Comparison of ENCODE assay signal across 2 cellular contexts in the genomic region with DNA sequence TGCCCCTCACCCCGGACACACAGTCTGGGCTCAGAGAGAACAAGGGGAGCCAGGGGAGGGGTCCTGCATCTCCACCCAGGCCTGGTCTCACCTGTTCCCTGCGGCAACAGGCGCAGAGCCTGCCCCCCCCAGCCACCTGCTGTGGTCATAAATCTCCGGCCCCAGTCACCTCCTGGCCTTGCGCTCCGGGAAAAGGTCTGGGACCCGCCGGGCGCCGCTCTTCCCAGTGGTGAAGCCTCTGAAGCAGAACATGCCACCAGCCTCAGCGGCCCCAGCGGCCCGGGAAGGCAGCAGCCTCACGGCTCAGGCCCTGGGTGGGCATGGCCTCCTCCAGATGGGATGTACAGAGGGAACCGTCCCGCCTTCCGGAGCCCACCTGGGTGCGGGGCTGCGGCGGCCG.
TF ChIP-seq lines count a peak whose summit lies in the region.

No MANE protein-coding gene starts in this region.

TF ChIP-seq in H1, 55 proteins besides CTCF, POLR2A, EP300 and RAD21 (continues in another document):
- TF ChIP-seq CBX8 (IDR thresholded peaks at IDR 0.05; ENCODE audit: borderline replicate concordance, low read depth, low read length): no peak
- TF ChIP-seq, protein P1, sequence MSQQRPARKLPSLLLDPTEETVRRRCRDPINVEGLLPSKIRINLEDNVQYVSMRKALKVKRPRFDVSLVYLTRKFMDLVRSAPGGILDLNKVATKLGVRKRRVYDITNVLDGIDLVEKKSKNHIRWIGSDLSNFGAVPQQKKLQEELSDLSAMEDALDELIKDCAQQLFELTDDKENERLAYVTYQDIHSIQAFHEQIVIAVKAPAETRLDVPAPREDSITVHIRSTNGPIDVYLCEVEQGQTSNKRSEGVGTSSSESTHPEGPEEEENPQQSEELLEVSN (IDR thresholded peaks at IDR 0.05): no peak
- TF ChIP-seq CEBPB (IDR thresholded peaks at IDR 0.05; ENCODE audit: low read depth, low read length): no peak
- no peak for TF ChIP-seq SP1 (IDR thresholded peaks at IDR 0.05; ENCODE audit: low read depth, low read length)
- no peak for TF ChIP-seq ATF2 (IDR thresholded peaks at IDR 0.05; ENCODE audit: low read length)
- TF ChIP-seq, protein P2, sequence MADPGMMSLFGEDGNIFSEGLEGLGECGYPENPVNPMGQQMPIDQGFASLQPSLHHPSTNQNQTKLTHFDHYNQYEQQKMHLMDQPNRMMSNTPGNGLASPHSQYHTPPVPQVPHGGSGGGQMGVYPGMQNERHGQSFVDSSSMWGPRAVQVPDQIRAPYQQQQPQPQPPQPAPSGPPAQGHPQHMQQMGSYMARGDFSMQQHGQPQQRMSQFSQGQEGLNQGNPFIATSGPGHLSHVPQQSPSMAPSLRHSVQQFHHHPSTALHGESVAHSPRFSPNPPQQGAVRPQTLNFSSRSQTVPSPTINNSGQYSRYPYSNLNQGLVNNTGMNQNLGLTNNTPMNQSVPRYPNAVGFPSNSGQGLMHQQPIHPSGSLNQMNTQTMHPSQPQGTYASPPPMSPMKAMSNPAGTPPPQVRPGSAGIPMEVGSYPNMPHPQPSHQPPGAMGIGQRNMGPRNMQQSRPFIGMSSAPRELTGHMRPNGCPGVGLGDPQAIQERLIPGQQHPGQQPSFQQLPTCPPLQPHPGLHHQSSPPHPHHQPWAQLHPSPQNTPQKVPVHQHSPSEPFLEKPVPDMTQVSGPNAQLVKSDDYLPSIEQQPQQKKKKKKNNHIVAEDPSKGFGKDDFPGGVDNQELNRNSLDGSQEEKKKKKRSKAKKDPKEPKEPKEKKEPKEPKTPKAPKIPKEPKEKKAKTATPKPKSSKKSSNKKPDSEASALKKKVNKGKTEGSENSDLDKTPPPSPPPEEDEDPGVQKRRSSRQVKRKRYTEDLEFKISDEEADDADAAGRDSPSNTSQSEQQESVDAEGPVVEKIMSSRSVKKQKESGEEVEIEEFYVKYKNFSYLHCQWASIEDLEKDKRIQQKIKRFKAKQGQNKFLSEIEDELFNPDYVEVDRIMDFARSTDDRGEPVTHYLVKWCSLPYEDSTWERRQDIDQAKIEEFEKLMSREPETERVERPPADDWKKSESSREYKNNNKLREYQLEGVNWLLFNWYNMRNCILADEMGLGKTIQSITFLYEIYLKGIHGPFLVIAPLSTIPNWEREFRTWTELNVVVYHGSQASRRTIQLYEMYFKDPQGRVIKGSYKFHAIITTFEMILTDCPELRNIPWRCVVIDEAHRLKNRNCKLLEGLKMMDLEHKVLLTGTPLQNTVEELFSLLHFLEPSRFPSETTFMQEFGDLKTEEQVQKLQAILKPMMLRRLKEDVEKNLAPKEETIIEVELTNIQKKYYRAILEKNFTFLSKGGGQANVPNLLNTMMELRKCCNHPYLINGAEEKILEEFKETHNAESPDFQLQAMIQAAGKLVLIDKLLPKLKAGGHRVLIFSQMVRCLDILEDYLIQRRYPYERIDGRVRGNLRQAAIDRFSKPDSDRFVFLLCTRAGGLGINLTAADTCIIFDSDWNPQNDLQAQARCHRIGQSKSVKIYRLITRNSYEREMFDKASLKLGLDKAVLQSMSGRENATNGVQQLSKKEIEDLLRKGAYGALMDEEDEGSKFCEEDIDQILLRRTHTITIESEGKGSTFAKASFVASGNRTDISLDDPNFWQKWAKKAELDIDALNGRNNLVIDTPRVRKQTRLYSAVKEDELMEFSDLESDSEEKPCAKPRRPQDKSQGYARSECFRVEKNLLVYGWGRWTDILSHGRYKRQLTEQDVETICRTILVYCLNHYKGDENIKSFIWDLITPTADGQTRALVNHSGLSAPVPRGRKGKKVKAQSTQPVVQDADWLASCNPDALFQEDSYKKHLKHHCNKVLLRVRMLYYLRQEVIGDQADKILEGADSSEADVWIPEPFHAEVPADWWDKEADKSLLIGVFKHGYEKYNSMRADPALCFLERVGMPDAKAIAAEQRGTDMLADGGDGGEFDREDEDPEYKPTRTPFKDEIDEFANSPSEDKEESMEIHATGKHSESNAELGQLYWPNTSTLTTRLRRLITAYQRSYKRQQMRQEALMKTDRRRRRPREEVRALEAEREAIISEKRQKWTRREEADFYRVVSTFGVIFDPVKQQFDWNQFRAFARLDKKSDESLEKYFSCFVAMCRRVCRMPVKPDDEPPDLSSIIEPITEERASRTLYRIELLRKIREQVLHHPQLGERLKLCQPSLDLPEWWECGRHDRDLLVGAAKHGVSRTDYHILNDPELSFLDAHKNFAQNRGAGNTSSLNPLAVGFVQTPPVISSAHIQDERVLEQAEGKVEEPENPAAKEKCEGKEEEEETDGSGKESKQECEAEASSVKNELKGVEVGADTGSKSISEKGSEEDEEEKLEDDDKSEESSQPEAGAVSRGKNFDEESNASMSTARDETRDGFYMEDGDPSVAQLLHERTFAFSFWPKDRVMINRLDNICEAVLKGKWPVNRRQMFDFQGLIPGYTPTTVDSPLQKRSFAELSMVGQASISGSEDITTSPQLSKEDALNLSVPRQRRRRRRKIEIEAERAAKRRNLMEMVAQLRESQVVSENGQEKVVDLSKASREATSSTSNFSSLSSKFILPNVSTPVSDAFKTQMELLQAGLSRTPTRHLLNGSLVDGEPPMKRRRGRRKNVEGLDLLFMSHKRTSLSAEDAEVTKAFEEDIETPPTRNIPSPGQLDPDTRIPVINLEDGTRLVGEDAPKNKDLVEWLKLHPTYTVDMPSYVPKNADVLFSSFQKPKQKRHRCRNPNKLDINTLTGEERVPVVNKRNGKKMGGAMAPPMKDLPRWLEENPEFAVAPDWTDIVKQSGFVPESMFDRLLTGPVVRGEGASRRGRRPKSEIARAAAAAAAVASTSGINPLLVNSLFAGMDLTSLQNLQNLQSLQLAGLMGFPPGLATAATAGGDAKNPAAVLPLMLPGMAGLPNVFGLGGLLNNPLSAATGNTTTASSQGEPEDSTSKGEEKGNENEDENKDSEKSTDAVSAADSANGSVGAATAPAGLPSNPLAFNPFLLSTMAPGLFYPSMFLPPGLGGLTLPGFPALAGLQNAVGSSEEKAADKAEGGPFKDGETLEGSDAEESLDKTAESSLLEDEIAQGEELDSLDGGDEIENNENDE (IDR thresholded peaks at IDR 0.05; ENCODE audit: insufficient replicate concordance, low read length): no peak
- TF ChIP-seq SP4 (IDR thresholded peaks at IDR 0.05; ENCODE audit: low read length): no peak
- no peak for TF ChIP-seq CREB1 (IDR thresholded peaks at IDR 0.05)
- no peak for TF ChIP-seq RNF2 (IDR thresholded peaks at IDR 0.05; ENCODE audit: borderline replicate concordance, low read depth, low read length, missing control alignments, poor library complexity, severe bottlenecking)
- TF ChIP-seq SRF (IDR thresholded peaks at IDR 0.05; ENCODE audit: low read depth, low read length): no peak
- no peak for TF ChIP-seq SUZ12 (IDR thresholded peaks at IDR 0.05; ENCODE audit: low read length)
- TF ChIP-seq SAP30 (IDR thresholded peaks at IDR 0.05; ENCODE audit: insufficient read depth, insufficient replicate concordance, low read length): no peak
- TF ChIP-seq SIRT6 (IDR thresholded peaks at IDR 0.05; ENCODE audit: low read length): no peak

TF ChIP-seq in SK-N-SH treated with all-trans-retinoic acid at 6 μM for 48 hours, 23 proteins besides CTCF, POLR2A, EP300 and RAD21:
- TF ChIP-seq, protein P3, sequence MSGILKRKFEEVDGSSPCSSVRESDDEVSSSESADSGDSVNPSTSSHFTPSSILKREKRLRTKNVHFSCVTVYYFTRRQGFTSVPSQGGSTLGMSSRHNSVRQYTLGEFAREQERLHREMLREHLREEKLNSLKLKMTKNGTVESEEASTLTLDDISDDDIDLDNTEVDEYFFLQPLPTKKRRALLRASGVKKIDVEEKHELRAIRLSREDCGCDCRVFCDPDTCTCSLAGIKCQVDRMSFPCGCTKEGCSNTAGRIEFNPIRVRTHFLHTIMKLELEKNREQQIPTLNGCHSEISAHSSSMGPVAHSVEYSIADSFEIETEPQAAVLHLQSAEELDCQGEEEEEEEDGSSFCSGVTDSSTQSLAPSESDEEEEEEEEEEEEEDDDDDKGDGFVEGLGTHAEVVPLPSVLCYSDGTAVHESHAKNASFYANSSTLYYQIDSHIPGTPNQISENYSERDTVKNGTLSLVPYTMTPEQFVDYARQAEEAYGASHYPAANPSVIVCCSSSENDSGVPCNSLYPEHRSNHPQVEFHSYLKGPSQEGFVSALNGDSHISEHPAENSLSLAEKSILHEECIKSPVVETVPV (CRISPR knock-in tag; IDR thresholded peaks at IDR 0.05): no peak
- TF ChIP-seq ESRRG (CRISPR knock-in tag; IDR thresholded peaks at IDR 0.05) (no peak), TOX (CRISPR knock-in tag; IDR thresholded peaks at IDR 0.05; ENCODE audit: borderline replicate concordance) (no peak), OSR1 (CRISPR knock-in tag; IDR thresholded peaks at IDR 0.05) (no peak), ARNTL (CRISPR knock-in tag; IDR thresholded peaks at IDR 0.05; ENCODE audit: borderline replicate concordance, low read depth) (no peak), ZNF565 (CRISPR knock-in tag; conservative IDR thresholded peaks at IDR 0.05; ENCODE audit: low read depth) (no peak), ZFP3 (CRISPR knock-in tag; IDR thresholded peaks at IDR 0.05) (no peak), ISL1 (CRISPR knock-in tag; IDR thresholded peaks at IDR 0.05) (no peak), TCF4 (CRISPR knock-in tag; IDR thresholded peaks at IDR 0.05; ENCODE audit: borderline replicate concordance) (no peak), RARB (CRISPR knock-in tag; IDR thresholded peaks at IDR 0.05) (no peak)
- TF ChIP-seq, protein P4, sequence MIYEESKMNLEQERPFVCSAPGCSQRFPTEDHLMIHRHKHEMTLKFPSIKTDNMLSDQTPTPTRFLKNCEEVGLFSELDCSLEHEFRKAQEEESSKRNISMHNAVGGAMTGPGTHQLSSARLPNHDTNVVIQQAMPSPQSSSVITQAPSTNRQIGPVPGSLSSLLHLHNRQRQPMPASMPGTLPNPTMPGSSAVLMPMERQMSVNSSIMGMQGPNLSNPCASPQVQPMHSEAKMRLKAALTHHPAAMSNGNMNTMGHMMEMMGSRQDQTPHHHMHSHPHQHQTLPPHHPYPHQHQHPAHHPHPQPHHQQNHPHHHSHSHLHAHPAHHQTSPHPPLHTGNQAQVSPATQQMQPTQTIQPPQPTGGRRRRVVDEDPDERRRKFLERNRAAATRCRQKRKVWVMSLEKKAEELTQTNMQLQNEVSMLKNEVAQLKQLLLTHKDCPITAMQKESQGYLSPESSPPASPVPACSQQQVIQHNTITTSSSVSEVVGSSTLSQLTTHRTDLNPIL (CRISPR knock-in tag; IDR thresholded peaks at IDR 0.05; ENCODE audit: low read depth): no peak
